In the genomic region with DNA sequence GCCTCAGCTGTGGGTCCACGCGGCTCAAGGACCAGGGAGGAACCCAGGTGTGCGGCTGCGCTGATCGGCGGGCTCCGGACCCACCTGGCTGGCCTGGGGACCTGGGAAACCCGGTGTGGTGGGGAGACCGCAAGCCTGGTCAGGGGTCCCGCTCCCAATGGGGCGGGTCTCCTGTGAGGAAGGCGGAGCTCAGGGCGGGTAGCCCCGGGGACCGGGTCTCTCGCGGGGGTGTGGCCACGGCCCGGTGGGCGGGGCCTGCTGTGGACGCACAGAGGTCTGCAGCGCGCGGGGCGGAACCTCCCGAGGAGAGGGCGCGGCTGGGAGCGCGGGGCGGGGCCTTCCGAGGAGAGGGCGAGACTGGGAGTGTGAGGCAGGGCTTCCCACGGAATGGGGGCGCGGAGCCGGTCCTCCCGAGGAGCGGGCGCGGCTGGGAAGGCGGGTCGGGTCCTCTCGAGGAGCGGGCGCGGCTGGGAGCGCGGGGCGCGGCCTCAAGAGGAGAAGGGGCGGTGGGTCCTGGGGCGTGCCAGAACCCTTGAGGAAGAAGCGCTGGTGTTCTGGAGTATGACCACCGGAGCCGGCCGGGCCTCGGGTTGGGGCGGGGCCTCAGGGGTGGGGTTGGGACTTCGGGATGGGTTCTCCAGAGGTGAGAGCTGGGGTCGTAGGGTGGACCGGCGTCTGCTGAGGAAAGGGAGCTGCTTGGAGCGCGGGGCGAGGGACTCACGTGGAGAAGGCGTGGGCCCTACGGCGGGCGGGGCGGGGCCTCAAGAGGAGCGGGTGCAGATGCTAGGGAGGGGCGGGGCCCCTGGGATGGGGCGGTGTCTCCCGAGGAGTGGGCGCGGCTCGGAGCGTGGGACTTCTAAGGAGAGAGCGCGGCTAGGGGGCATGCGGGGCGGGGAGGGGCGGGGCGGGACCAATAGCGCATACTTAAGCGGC, we compare ENCODE assay signal across 8 cellular contexts.
DNase-seq lines count a peak whose midpoint lies in the region; ATAC-seq lines count a peak whose summit lies in the region.

No MANE protein-coding gene starts in this region.

- ATAC-seq in HG02798 (IDR thresholded peaks at IDR 0.05; ENCODE audit: poor library complexity, unreplicated experiment) (peak; percentile 65), GM19395 (IDR thresholded peaks at IDR 0.05; ENCODE audit: unreplicated experiment) (no peak)

- peak; percentile 26 for DNase-seq in DMS79 (lab: John Stamatoyannopoulos, UW)
- peak; percentile 40 for DNase-seq in NCI-H2196 treated with DMSO at 0.1 percent for 48 hours (lab: John Stamatoyannopoulos, UW; ENCODE audit: unreplicated experiment)
- peak; percentile 87 for DNase-seq in activated CD4-positive, alpha-beta T cell treated with anti-CD3 and anti-CD28 coated beads for 1 hour
- peak; percentile 69 for DNase-seq in cerebellar cortex (ENCODE audit: low spot score)
- peak; percentile 65 for DNase-seq in kidney tubule cell (ENCODE audit: low spot score)
- peak; percentile 75 to 89 (median 86) for DNase-seq in stimulated activated CD4-positive, alpha-beta T cell treated with anti-CD3 and anti-CD28 coated beads, Interleukin-1b, Interleukin-23, amount 100 ng/mL, for 24 hours (ENCODE audit: low read depth in 4 of 4, low spot score in 1 of 4)

Comparison
In these comparisons a context has a peak if more than half of its experiments do, and no peak if none do; other contexts are left out.
1. DNase-seq: peak in every context shown above with its lines; median percentile 87 in activated CD4-positive, alpha-beta T cell treated with anti-CD3 and anti-CD28 coated beads for 1 hour; 86 in stimulated activated CD4-positive, alpha-beta T cell treated with anti-CD3 and anti-CD28 coated beads, Interleukin-1b, Interleukin-23, amount 100 ng/mL, for 24 hours; 69 in cerebellar cortex; 65 in kidney tubule cell; 40 in NCI-H2196 treated with DMSO at 0.1 percent for 48 hours; 26 in DMS79.